ENCODE assay signal across 18 cellular contexts in the genomic region with DNA sequence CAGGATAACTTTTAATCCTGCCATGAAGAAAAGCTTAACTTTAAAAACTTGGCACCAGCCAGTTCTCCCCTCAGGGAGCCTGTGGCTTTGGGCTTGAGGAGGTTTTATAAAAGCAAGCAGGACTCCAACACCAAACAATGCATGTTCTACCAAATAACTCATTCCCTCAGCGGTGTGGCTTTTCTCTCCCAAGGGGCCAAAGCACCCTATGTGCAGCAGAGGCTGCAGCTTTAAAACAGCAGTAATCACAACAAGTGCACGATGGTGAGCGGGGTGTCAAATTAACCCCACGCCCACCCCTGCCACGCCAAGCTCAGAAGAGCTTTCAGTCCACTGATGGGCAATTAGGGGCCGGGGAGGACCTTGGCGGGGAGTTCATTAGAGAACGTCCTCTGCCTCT. TPM values are rescaled to one million over a fixed set of nuclear protein-coding genes. Genes with fewer than 3 reads are reported as not detected.
DNase-seq lines count a peak whose midpoint lies in the region; ATAC-seq, FAIRE-seq and TF ChIP-seq lines count a peak whose summit lies in the region.
"Had no signal": no experiment of that assay in that cellular context is flagged by ENCODE, and none has a peak within 500 bp of the region (broad histone marks: within the 10 kb centered on the region; RNA-seq: fewer than 3 reads in every experiment).

No MANE protein-coding gene starts in this region.

- ATAC-seq in Right ventricle myocardium superior (ENCODE audit: poor library complexity), result no peak
- ATAC-seq: CD8-positive, alpha-beta T cell; SK-N-SH treated with all-trans-retinoic acid at 6 μM for 48 hours had no signal

- H3K9me3 ChIP-seq in OCI-LY7 (ENCODE audit: low read length), result no peaks in the 10 kb centered on the region
- H3K9me3 ChIP-seq: BE2C had no signal

- intact Hi-C loops in OCI-LY7 (cut with micrococcal nuclease; ENCODE audit: unreplicated experiment), result no loop called here
- intact Hi-C loops in Right ventricle myocardium superior (cut with DNase I), result no loop called here

- H3K4me1 ChIP-seq in OCI-LY7 (ENCODE audit: insufficient read depth, low read length, poor library complexity, severe bottlenecking), result peaks cover 77% of the 10 kb centered on the region

- H3K4me3 Mint-ChIP-seq in chondrocyte (ENCODE audit: unreplicated experiment), result no peak overlapping the region
- no peak overlapping the region for H3K4me3 Mint-ChIP-seq in progenitor cell of endocrine pancreas (ENCODE audit: low read depth)
- H3K4me3 Mint-ChIP-seq: CD8-positive, alpha-beta T cell had no signal

- POLR2A ChIA-PET in OCI-LY7 (lab: Charles Lee), result no interaction called here

- H3K27ac Mint-ChIP-seq in chondrocyte (ENCODE audit: unreplicated experiment) (no peak overlapping the region), progenitor cell of endocrine pancreas (peak overlapping the region; percentile 5)
- H3K27ac Mint-ChIP-seq: CD8-positive, alpha-beta T cell had no signal

- BruUV-seq in OCI-LY7 (replicated peaks; lab: Mats Ljungman, UMichigan), result no TSS peak

- H3K36me3 Mint-ChIP-seq in chondrocyte (ENCODE audit: low read depth) (no peaks in the 10 kb centered on the region), progenitor cell of endocrine pancreas (ENCODE audit: insufficient read depth) (no peaks in the 10 kb centered on the region)
- H3K36me3 Mint-ChIP-seq: CD8-positive, alpha-beta T cell had no signal

- H4K20me1 ChIP-seq in OCI-LY7 (ENCODE audit: insufficient read depth, low read length), result peaks cover 6% of the 10 kb centered on the region; the same call in 1 of the 2 replicates

- H3K27me3 Mint-ChIP-seq in chondrocyte (ENCODE audit: low read depth) (peaks cover 4% of the 10 kb centered on the region), progenitor cell of endocrine pancreas (peaks cover 68% of the 10 kb centered on the region)

- no peak for FAIRE-seq in GM12892 (lab: Jason Lieb, UNC)

- no peaks in the 10 kb centered on the region for H3K9me2 ChIP-seq in OCI-LY7 (ENCODE audit: insufficient read depth, low read length)

- H3K4me3 ChIP-seq in OCI-LY7 (ENCODE audit: low read depth, low read length, poor library complexity, severe bottlenecking), result no peak overlapping the region

- peak overlapping the region; percentile 6 for H3K27ac ChIP-seq in OCI-LY7 (ENCODE audit: low read depth, low read length, poor library complexity, severe bottlenecking)
- H3K27ac ChIP-seq: HL-60 had no signal

- peak; percentile 17 for DNase-seq in NCI-H82 (lab: John Stamatoyannopoulos, UW)
- DNase-seq in NCI-H82 treated with DMSO at 0.1 percent for 48 hours (lab: John Stamatoyannopoulos, UW; ENCODE audit: unreplicated experiment), result no peak
- no peak for DNase-seq in OCI-LY7 (ENCODE audit: low spot score)
- DNase-seq in chondrocyte (ENCODE audit: low spot score), result peak; percentile 44
- no peak for DNase-seq in progenitor cell of endocrine pancreas (ENCODE audit: low spot score, unreplicated experiment)
- no peak for DNase-seq in activated CD4-positive, alpha-beta T cell treated with anti-CD3 and anti-CD28 coated beads for 48 hours
- DNase-seq in Right ventricle myocardium superior, result no peak
- DNase-seq in GM12892 (ENCODE audit: insufficient read length), result no peak
- DNase-seq: Calu3; CD8-positive, alpha-beta T cell; IMR-90; NCI-H1048; NCI-H146; NCI-H2029 treated with DMSO at 0.1 percent for 48 hours; SHP77 treated with DMSO at 0.1 percent for 48 hours had no signal

- no peaks in the 10 kb centered on the region for H3K36me3 ChIP-seq in OCI-LY7 (ENCODE audit: insufficient read depth, low read length)
- H3K36me3 ChIP-seq: BE2C had no signal

- no peak for TF ChIP-seq POLR2A in GM12892 (IDR thresholded peaks at IDR 0.05; ENCODE audit: low read depth, low read length)

- CTCF ChIA-PET in OCI-LY7 (lab: Charles Lee; ENCODE audit: unreplicated experiment), result no interaction called here

- H2AFZ ChIP-seq in OCI-LY7 (ENCODE audit: low read length), result no peak overlapping the region

- H3K9me3 Mint-ChIP-seq in chondrocyte (ENCODE audit: low read depth), result no peaks in the 10 kb centered on the region
- H3K9me3 Mint-ChIP-seq in progenitor cell of endocrine pancreas (ENCODE audit: low read depth), result no peaks in the 10 kb centered on the region
- H3K9me3 Mint-ChIP-seq: CD8-positive, alpha-beta T cell had no signal

- TF ChIP-seq CTCF in OCI-LY7 (conservative IDR thresholded peaks at IDR 0.05; ENCODE audit: low read length) (no peak), chondrocyte (IDR thresholded peaks at IDR 0.05) (no peak), progenitor cell of endocrine pancreas (IDR thresholded peaks at IDR 0.05; ENCODE audit: unreplicated experiment) (no peak)

- no peaks in the 10 kb centered on the region for H3K79me2 ChIP-seq in OCI-LY7 (ENCODE audit: insufficient read depth, low read depth, low read length)

- peaks cover 5% of the 10 kb centered on the region for H3K4me1 Mint-ChIP-seq in chondrocyte (ENCODE audit: low read depth)
- peaks cover 24% of the 10 kb centered on the region for H3K4me1 Mint-ChIP-seq in progenitor cell of endocrine pancreas (ENCODE audit: low read depth)

- H3K4me2 ChIP-seq in OCI-LY7 (ENCODE audit: low read length), result peak overlapping the region; percentile 30; the same call in 1 of the 2 replicates

RNA-seq across cellular contexts. Expression of gene CLMN, which starts 16.6 kb away (rescaled TPM):
- total RNA-seq in OCI-LY7 (2014; rRNA removed; shearing (Covaris generic)), result 5.8 and 6.8 TPM in 2 replicates
- 12.0 and 13.0 TPM in 2 replicates for total RNA-seq in OCI-LY7 (2022)
- total RNA-seq in chondrocyte, result 6.7 to 7.7 TPM (median 7.3 TPM) in 3 replicates
- total RNA-seq in progenitor cell of endocrine pancreas, result 25.3 and 31.5 TPM in 2 replicates
- total RNA-seq in Right ventricle myocardium superior, result 9.0 TPM
- polyA plus RNA-seq in GM12892 (2012; ENCODE audit: missing spikeins), result 13.9 TPM

Comparison
In these comparisons a context has a peak if more than half of its experiments do, and no peak if none do; other contexts are left out.
1. DNase-seq: peak in NCI-H82 (single experiment) and chondrocyte (single experiment); none in NCI-H82 treated with DMSO at 0.1 percent for 48 hours (single experiment), OCI-LY7 (single experiment), progenitor cell of endocrine pancreas (single experiment), activated CD4-positive, alpha-beta T cell treated with anti-CD3 and anti-CD28 coated beads for 48 hours (single experiment), Right ventricle myocardium superior (single experiment) and GM12892 (single experiment).